ENCODE assay signal across 1 cellular context in the genomic region with DNA sequence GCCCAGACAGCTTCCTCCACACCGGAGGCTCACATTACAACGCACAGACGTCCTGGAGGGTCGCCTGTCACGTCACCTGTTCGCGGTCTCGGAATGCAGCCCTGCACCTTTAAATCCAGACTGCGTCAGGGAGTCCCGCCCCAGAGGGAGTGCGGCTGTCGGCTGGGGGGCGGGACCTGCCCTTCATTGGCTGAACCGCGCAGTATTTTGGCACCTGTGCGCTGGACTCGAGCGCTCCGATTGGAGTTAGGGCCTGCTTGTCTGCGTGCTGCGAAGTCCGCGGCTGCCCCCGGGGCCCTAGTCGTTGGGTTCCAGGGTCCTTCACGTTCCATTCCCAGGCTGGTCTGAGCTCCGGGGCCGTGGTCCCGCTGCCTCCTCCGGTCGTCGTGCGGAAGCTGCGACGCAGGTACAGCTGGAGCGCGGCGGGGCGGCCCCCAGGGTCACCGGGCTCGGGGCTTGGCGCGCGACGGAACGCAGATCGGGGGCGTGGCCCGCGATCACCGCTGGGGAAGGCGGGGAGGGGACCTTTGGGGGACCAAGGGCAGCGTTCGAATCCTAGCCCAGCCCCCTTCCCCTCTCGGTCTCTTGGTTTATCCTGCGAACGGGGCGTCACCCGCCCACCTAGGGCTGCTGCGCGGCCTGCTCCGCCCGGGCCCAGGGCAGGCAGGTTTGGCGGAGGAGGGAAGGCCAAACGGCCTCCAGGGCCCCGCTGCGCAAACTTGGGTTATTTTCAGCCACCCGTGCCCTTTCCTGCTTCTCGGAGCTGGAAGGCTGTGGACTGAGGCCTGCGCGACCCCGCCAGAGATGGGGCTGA.
TF ChIP-seq lines count a peak whose summit lies in the region.

A gene with protein sequence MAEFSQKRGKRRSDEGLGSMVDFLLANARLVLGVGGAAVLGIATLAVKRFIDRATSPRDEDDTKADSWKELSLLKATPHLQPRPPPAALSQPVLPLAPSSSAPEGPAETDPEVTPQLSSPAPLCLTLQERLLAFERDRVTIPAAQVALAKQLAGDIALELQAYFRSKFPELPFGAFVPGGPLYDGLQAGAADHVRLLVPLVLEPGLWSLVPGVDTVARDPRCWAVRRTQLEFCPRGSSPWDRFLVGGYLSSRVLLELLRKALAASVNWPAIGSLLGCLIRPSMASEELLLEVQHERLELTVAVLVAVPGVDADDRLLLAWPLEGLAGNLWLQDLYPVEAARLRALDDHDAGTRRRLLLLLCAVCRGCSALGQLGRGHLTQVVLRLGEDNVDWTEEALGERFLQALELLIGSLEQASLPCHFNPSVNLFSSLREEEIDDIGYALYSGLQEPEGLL (plus strand): TSS at position 331 of the 814 bp plus-strand sequence. CDS start 2,059 bp downstream, outside the sequence.

TF ChIP-seq in HEK293, 187 proteins besides CTCF, POLR2A, EP300 and RAD21 (continued from another document):
- TF ChIP-seq ZNF629 (tag by site-specific recombination; IDR thresholded peaks at IDR 0.05) (peak; percentile 49; the same call in 1 of the 2 replicates), SCRT1 (tag by site-specific recombination; IDR thresholded peaks at IDR 0.05; ENCODE audit: borderline replicate concordance) (peak; percentile 86), EGR2 (tag by site-specific recombination; IDR thresholded peaks at IDR 0.05; ENCODE audit: low read depth) (peak; percentile 77), ZSCAN18 (tag by site-specific recombination; IDR thresholded peaks at IDR 0.05) (no peak), KLF7 (tag by site-specific recombination; IDR thresholded peaks at IDR 0.05; ENCODE audit: borderline replicate concordance) (peak; percentile 90; the same call in 1 of the 2 replicates), ZNF600 (tag by site-specific recombination; IDR thresholded peaks at IDR 0.05) (no peak), ZNF133 (tag by site-specific recombination; IDR thresholded peaks at IDR 0.05) (no peak), ZBTB17 (tag by site-specific recombination; IDR thresholded peaks at IDR 0.05) (peak; percentile 84), ZNF10 (tag by site-specific recombination; IDR thresholded peaks at IDR 0.05) (no peak), ZNF140 (tag by site-specific recombination; IDR thresholded peaks at IDR 0.05) (no peak), ZFHX2 (tag by site-specific recombination; conservative IDR thresholded peaks at IDR 0.05) (peak; percentile 85), ZNF335 (tag by site-specific recombination; conservative IDR thresholded peaks at IDR 0.05) (peak; percentile 98), OVOL3 (tag by site-specific recombination; IDR thresholded peaks at IDR 0.05) (no peak), SP3 (tag by site-specific recombination; IDR thresholded peaks at IDR 0.05) (peak; percentile 94), ZNF776 (tag by site-specific recombination; IDR thresholded peaks at IDR 0.05; ENCODE audit: borderline replicate concordance) (no peak), PATZ1 (tag by site-specific recombination; IDR thresholded peaks at IDR 0.05) (peak; percentile 98), KLF16 (tag by site-specific recombination; IDR thresholded peaks at IDR 0.05) (peak; percentile 92), ZNF184 (tag by site-specific recombination; IDR thresholded peaks at IDR 0.05) (0 out of 2 replicates have a peak, but pooled peaks have one; percentile 35), KLF9 (tag by site-specific recombination; IDR thresholded peaks at IDR 0.05; ENCODE audit: low read depth) (peak; percentile 97), GFI1B (tag by site-specific recombination; IDR thresholded peaks at IDR 0.05) (no peak), ZNF404 (tag by site-specific recombination; IDR thresholded peaks at IDR 0.05) (no peak), ZXDB (tag by site-specific recombination; IDR thresholded peaks at IDR 0.05) (peak; percentile 54; the same call in 1 of the 2 replicates), ZNF112 (tag by site-specific recombination; IDR thresholded peaks at IDR 0.05) (no peak), ZNF560 (tag by site-specific recombination; IDR thresholded peaks at IDR 0.05; ENCODE audit: borderline replicate concordance) (no peak), ZFP69B (tag by site-specific recombination; IDR thresholded peaks at IDR 0.05) (peak; percentile 44), ZBTB8A (tag by site-specific recombination; IDR thresholded peaks at IDR 0.05) (peak; percentile 87), ZNF777 (tag by site-specific recombination; IDR thresholded peaks at IDR 0.05; ENCODE audit: borderline replicate concordance) (peak; percentile 90; the same call in 1 of the 2 replicates), ZBTB20 (tag by site-specific recombination; IDR thresholded peaks at IDR 0.05) (peak; percentile 100), GLIS2 (tag by site-specific recombination; IDR thresholded peaks at IDR 0.05) (peak; percentile 99), ZNF221 (tag by site-specific recombination; IDR thresholded peaks at IDR 0.05; ENCODE audit: borderline replicate concordance) (no peak), WT1 (tag by site-specific recombination; IDR thresholded peaks at IDR 0.05) (0 out of 2 replicates have a peak, but pooled peaks have one; percentile 13), ZNF830 (tag by site-specific recombination; IDR thresholded peaks at IDR 0.05; ENCODE audit: low read depth) (no peak), KLF1 (tag by site-specific recombination; IDR thresholded peaks at IDR 0.05) (peak; percentile 86), ZSCAN16 (tag by site-specific recombination; IDR thresholded peaks at IDR 0.05) (peak; percentile 83; the same call in 1 of the 2 replicates), ZNF792 (tag by site-specific recombination; IDR thresholded peaks at IDR 0.05) (no peak), ZBTB48 (tag by site-specific recombination; IDR thresholded peaks at IDR 0.05) (peak; percentile 83), ZNF2 (tag by site-specific recombination; IDR thresholded peaks at IDR 0.05) (0 out of 2 replicates have a peak, but pooled peaks have one; percentile 28), KLF10 (tag by site-specific recombination; IDR thresholded peaks at IDR 0.05) (peak; percentile 71), MEIS1 (CRISPR knock-in tag; IDR thresholded peaks at IDR 0.05; ENCODE audit: borderline replicate concordance) (no peak), ZNF76 (tag by site-specific recombination; IDR thresholded peaks at IDR 0.05; ENCODE audit: borderline replicate concordance, low read depth) (peak; percentile 65; the same call in 1 of the 2 replicates), ZNF530 (tag by site-specific recombination; IDR thresholded peaks at IDR 0.05; ENCODE audit: low read depth) (no peak)
- TF ChIP-seq, protein P1, sequence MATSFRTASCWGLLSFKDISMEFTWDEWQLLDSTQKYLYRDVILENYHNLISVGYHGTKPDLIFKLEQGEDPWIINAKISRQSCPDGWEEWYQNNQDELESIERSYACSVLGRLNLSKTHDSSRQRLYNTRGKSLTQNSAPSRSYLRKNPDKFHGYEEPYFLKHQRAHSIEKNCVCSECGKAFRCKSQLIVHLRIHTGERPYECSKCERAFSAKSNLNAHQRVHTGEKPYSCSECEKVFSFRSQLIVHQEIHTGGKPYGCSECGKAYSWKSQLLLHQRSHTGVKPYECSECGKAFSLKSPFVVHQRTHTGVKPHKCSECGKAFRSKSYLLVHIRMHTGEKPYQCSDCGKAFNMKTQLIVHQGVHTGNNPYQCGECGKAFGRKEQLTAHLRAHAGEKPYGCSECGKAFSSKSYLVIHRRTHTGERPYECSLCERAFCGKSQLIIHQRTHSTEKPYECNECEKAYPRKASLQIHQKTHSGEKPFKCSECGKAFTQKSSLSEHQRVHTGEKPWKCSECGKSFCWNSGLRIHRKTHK (tag by site-specific recombination; IDR thresholded peaks at IDR 0.05) = no peak
- TF ChIP-seq, protein P2, sequence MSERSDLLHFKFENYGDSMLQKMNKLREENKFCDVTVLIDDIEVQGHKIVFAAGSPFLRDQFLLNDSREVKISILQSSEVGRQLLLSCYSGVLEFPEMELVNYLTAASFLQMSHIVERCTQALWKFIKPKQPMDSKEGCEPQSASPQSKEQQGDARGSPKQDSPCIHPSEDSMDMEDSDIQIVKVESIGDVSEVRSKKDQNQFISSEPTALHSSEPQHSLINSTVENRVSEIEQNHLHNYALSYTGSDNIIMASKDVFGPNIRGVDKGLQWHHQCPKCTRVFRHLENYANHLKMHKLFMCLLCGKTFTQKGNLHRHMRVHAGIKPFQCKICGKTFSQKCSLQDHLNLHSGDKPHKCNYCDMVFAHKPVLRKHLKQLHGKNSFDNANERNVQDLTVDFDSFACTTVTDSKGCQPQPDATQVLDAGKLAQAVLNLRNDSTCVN (tag by site-specific recombination; optimal IDR thresholded peaks at IDR 0.05) = peak; percentile 89
- TF ChIP-seq, protein P3, sequence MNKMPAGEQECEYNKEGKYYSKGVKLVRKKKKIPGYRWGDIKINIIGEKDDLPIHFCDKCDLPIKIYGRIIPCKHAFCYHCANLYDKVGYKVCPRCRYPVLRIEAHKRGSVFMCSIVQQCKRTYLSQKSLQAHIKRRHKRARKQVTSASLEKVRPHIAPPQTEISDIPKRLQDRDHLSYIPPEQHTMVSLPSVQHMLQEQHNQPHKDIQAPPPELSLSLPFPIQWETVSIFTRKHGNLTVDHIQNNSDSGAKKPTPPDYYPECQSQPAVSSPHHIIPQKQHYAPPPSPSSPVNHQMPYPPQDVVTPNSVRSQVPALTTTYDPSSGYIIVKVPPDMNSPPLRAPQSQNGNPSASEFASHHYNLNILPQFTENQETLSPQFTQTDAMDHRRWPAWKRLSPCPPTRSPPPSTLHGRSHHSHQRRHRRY (tag by site-specific recombination; IDR thresholded peaks at IDR 0.05) = no peak
- TF ChIP-seq, protein P4, sequence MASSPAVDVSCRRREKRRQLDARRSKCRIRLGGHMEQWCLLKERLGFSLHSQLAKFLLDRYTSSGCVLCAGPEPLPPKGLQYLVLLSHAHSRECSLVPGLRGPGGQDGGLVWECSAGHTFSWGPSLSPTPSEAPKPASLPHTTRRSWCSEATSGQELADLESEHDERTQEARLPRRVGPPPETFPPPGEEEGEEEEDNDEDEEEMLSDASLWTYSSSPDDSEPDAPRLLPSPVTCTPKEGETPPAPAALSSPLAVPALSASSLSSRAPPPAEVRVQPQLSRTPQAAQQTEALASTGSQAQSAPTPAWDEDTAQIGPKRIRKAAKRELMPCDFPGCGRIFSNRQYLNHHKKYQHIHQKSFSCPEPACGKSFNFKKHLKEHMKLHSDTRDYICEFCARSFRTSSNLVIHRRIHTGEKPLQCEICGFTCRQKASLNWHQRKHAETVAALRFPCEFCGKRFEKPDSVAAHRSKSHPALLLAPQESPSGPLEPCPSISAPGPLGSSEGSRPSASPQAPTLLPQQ (tag by site-specific recombination; IDR thresholded peaks at IDR 0.05) = no peak
- TF ChIP-seq, protein P5, sequence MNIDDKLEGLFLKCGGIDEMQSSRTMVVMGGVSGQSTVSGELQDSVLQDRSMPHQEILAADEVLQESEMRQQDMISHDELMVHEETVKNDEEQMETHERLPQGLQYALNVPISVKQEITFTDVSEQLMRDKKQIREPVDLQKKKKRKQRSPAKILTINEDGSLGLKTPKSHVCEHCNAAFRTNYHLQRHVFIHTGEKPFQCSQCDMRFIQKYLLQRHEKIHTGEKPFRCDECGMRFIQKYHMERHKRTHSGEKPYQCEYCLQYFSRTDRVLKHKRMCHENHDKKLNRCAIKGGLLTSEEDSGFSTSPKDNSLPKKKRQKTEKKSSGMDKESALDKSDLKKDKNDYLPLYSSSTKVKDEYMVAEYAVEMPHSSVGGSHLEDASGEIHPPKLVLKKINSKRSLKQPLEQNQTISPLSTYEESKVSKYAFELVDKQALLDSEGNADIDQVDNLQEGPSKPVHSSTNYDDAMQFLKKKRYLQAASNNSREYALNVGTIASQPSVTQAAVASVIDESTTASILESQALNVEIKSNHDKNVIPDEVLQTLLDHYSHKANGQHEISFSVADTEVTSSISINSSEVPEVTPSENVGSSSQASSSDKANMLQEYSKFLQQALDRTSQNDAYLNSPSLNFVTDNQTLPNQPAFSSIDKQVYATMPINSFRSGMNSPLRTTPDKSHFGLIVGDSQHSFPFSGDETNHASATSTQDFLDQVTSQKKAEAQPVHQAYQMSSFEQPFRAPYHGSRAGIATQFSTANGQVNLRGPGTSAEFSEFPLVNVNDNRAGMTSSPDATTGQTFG (tag by site-specific recombination; IDR thresholded peaks at IDR 0.05; ENCODE audit: borderline replicate concordance) = no peak
- TF ChIP-seq, protein P6, sequence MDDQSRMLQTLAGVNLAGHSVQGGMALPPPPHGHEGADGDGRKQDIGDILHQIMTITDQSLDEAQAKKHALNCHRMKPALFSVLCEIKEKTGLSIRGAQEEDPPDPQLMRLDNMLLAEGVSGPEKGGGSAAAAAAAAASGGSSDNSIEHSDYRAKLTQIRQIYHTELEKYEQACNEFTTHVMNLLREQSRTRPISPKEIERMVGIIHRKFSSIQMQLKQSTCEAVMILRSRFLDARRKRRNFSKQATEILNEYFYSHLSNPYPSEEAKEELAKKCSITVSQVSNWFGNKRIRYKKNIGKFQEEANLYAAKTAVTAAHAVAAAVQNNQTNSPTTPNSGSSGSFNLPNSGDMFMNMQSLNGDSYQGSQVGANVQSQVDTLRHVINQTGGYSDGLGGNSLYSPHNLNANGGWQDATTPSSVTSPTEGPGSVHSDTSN (CRISPR knock-in tag; IDR thresholded peaks at IDR 0.05) = peak; percentile 95
TF ChIP-seq in HEK293: peak in this region for 44.
